In genomic region chr12:2335517-2335916, GRCh38 we compare ENCODE assay signal across 19 cellular contexts.
A peak's percentile ranks its signal among the peaks of the same experiment; 100 is the strongest.
DNase-seq lines count a peak whose midpoint lies in the region; ATAC-seq and TF ChIP-seq lines count a peak whose summit lies in the region.
"Had no signal": no experiment of that assay in that cellular context is flagged by ENCODE, and none has a peak within 500 bp of the region (broad histone marks: within the 10 kb centered on the region; RNA-seq: fewer than 3 reads in every experiment).

No MANE protein-coding gene starts in this region.

- DNase-seq in cardiac muscle cell (ENCODE audit: low read depth in 1 of 2, low spot score in 1 of 2) (no peak), Right ventricle myocardium inferior (ENCODE audit: missing footprints) (no peak), esophagus muscularis mucosa (ENCODE audit: extremely low spot score) (no peak), glomerular visceral epithelial cell (ENCODE audit: extremely low spot score) (no peak), SKM-1 treated with dmso at 0.1 percent for 144 hours (lab: John Stamatoyannopoulos, UW; ENCODE audit: unreplicated experiment) (no peak), NCI-H82 (lab: John Stamatoyannopoulos, UW) (no peak)
- no peak for DNase-seq in stimulated activated CD8-positive, alpha-beta memory T cell treated with anti-CD3 and anti-CD28 coated beads, Interleukin-4, amount 100 ng/mL, for 48 hours
- DNase-seq: activated CD4-positive, alpha-beta T cell treated with anti-CD3 and anti-CD28 coated beads for 1 hour; activated T-cell treated with anti-CD3 and anti-CD28 coated beads, Interleukin-2, amount 50 U/mL, for 1 hour; Calu3; effector CD8-positive, alpha-beta T cell; hippocampal formation; Karpas-422; lower lobe of right lung; NCI-H2029; T-helper 1 cell had no signal

- H3K27me3 Mint-ChIP-seq in nephron (ENCODE audit: low read depth), result no peaks in the 10 kb centered on the region

- peak overlapping the region; percentile 99 for H3K27ac ChIP-seq in cardiac muscle cell
- H3K27ac ChIP-seq in esophagus muscularis mucosa (replicated peaks in 1 of 4), result peak overlapping the region; percentile 87 to 90 (median 88)
- H3K27ac ChIP-seq: lower lobe of right lung, parathyroid adenoma, suprapubic skin had no signal

- H3K4me3 Mint-ChIP-seq in nephron, result peak overlapping the region in 1 of 3 experiments; percentile 52

- no peak overlapping the region for H3K4me3 ChIP-seq in cardiac muscle cell
- H3K4me3 ChIP-seq in esophagus muscularis mucosa, result no peak overlapping the region
- H3K4me3 ChIP-seq: lower lobe of right lung, suprapubic skin had no signal

- H3K36me3 ChIP-seq in cardiac muscle cell (no peaks in the 10 kb centered on the region), esophagus muscularis mucosa (no peaks in the 10 kb centered on the region)
- H3K36me3 ChIP-seq: lower lobe of right lung, suprapubic skin had no signal

- intact Hi-C loops in Right ventricle myocardium inferior (cut with DNase I), result loop anchor here (5.0 kb wide), 1 partner anchor 47 kb away; no protein-coding TSS in a partner anchor
- intact Hi-C loops in esophagus muscularis mucosa (cut with DNase I), result no loop called here

- peak overlapping the region; percentile 77 to 90 (median 80) for H3K27ac Mint-ChIP-seq in nephron

- H3K9me3 ChIP-seq in cardiac muscle cell (ENCODE audit: low read depth) (no peaks in the 10 kb centered on the region), esophagus muscularis mucosa (no peaks in the 10 kb centered on the region)
- H3K9me3 ChIP-seq: lower lobe of right lung, suprapubic skin had no signal

- TF ChIP-seq CTCF in cardiac muscle cell (IDR thresholded peaks at IDR 0.05; ENCODE audit: low read depth, low read length), result no peak
- no peak for TF ChIP-seq CTCF in esophagus muscularis mucosa (IDR thresholded peaks at IDR 0.05)
- no peak for TF ChIP-seq CTCF in nephron (IDR thresholded peaks at IDR 0.05; ENCODE audit: unreplicated experiment in 3 of 3)

- no peak for TF ChIP-seq POLR2A in esophagus muscularis mucosa (IDR thresholded peaks at IDR 0.05; ENCODE audit: low read depth)

- H3K27me3 ChIP-seq in cardiac muscle cell, result no peaks in the 10 kb centered on the region
- H3K27me3 ChIP-seq in esophagus muscularis mucosa, result no peaks in the 10 kb centered on the region
- H3K27me3 ChIP-seq: suprapubic skin had no signal

- WGBS in esophagus muscularis mucosa, result 64% methylated on average over 3 of the region's 3 CpGs

- TF ChIP-seq EP300 in esophagus muscularis mucosa (IDR thresholded peaks at IDR 0.05), result no peak

- peaks cover 69% of the 10 kb centered on the region for H3K4me1 Mint-ChIP-seq in nephron

- no peaks in the 10 kb centered on the region for H3K36me3 Mint-ChIP-seq in nephron (ENCODE audit: low read depth)

- no peak for ATAC-seq in Right ventricle myocardium inferior

- H3K4me1 ChIP-seq in cardiac muscle cell (ENCODE audit: low read depth), result peaks cover 31% of the 10 kb centered on the region
- H3K4me1 ChIP-seq in esophagus muscularis mucosa, result peaks cover 62 to 70% (median 67%) of the 10 kb centered on the region in 4 donors
- H3K4me1 ChIP-seq: parathyroid adenoma had no signal

- H3K9me3 Mint-ChIP-seq in nephron, result peaks cover 2% of the 10 kb centered on the region
